Comparison of ENCODE assay signal across 1 cellular context in the genomic region with DNA sequence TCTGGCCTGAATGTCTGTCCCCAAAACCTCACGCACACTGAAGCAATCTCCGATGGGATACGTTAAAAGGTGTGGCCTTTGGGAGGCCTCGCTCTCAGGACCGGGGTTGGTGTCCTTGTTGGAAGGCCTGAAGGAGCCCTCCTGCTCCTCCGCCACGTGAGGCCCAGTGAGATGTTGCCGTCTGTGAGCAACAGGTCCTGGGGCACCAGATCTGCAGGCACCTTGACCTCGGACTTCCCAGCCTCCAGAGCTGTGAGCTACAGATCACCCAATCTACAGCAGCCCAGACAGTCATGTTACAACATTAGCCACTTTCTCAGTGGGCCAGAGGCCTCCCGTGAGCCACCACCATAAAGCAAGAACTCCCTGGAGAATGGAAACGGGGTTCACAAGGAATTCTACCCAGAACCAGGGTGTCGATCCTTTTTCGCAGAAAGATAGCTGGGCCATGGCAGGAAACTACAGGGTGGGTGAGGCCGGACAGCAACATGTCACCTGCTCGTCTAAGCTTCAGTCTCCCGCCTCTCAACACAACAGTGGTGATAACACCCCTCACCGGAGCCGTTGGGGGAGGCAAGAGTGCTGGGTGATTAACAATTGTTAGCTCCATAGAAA.
TF ChIP-seq lines count a peak whose summit lies in the region.

No MANE protein-coding gene starts in this region.

TF ChIP-seq in HEK293, 187 proteins besides CTCF, POLR2A, EP300 and RAD21 (continued from another document):
- TF ChIP-seq ZBTB11 (tag by site-specific recombination; conservative IDR thresholded peaks at IDR 0.05; ENCODE audit: low read depth), result no peak
- peak; percentile 89 for TF ChIP-seq SCRT2 (tag by site-specific recombination; IDR thresholded peaks at IDR 0.05)
